Comparison of ENCODE assay signal across 8 cellular contexts in the genomic region with DNA sequence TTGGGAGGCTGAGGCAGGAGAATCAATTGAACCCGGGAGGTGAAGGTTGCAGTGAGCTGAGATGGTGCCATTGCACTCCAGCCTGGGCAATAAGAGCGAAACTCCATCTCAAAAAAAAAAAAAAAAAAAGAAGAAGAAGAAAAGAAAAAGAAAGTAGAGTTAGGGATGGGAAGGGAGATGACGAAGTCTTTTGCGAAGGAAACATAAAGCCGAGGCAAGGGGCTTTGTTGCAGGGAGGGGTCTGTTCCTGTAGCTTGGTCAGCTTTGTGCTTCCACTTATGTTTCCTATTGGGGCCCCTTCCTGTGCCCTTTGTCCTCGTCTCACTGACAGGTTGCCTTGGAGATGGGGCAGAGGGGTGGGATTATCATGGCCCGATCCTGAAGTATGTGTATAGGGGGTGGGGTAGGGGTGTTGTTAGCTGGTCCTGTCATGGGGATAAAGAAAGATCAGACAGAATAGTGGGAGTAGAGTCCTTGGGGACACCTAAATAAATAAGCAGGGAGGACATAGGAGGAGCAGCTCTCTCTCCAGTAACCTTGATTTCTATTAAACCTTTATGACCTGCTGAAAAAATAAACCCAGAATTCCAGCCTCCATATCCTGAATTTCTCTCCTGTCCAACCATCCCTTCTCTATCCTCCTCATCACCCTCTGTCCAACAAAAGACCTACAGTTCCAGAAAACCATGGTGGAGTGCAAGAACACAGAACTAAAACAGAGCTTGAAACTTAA. TPM values are rescaled to one million over a fixed set of nuclear protein-coding genes. Genes with fewer than 3 reads are reported as not detected.
A peak's percentile ranks its signal among the peaks of the same experiment; 100 is the strongest.
DNase-seq lines count a peak whose midpoint lies in the region; ATAC-seq, FAIRE-seq and TF ChIP-seq lines count a peak whose summit lies in the region.

No MANE protein-coding gene starts in this region.

- H3K9me3 Mint-ChIP-seq in activated CD4-positive, alpha-beta T cell treated with anti-CD3 and anti-CD28 coated beads for 36 hours (ENCODE audit: low read depth), result no peaks in the 10 kb centered on the region
- no peaks in the 10 kb centered on the region for H3K9me3 Mint-ChIP-seq in nephron

- TF ChIP-seq POLR2A in H54 (IDR thresholded peaks at IDR 0.05; ENCODE audit: low read depth, low read length), result no peak

- ATAC-seq in activated CD4-positive, alpha-beta T cell treated with anti-CD3 and anti-CD28 coated beads for 36 hours, result no peak
- ATAC-seq in GM19328 (IDR thresholded peaks at IDR 0.05; ENCODE audit: unreplicated experiment), result no peak

- peaks cover 63% of the 10 kb centered on the region for H3K4me1 Mint-ChIP-seq in activated CD4-positive, alpha-beta T cell treated with anti-CD3 and anti-CD28 coated beads for 36 hours
- peaks cover 60% of the 10 kb centered on the region for H3K4me1 Mint-ChIP-seq in nephron

- H3K36me3 ChIP-seq in NT2/D1 (ENCODE audit: insufficient read depth, insufficient read length, low read length), result peaks cover 35% of the 10 kb centered on the region

- POLR2A ChIA-PET in activated CD4-positive, alpha-beta T cell treated with anti-CD3 and anti-CD28 coated beads for 36 hours (lab: Charles Lee), result interaction anchor here (0.6 to 2.1 kb wide), 11 partner anchors 16 to 1794 kb away, joined by 3 to 6 read pairs (median 3); partner anchors contain the start of genes ABHD16A, DDX39B, DXO and NEU1

- no peak for FAIRE-seq in H54 (lab: Jason Lieb, UNC)

- peaks cover 2% of the 10 kb centered on the region for H3K4me1 ChIP-seq in NT2/D1 (ENCODE audit: insufficient read depth, insufficient read length)

- peak overlapping the region; percentile 96 for H3K4me3 Mint-ChIP-seq in activated CD4-positive, alpha-beta T cell treated with anti-CD3 and anti-CD28 coated beads for 36 hours
- H3K4me3 Mint-ChIP-seq in nephron, result peak overlapping the region; percentile 94 to 97 (median 95)

- intact Hi-C loops in activated CD4-positive, alpha-beta T cell treated with anti-CD3 and anti-CD28 coated beads for 36 hours (cut with DNase I, micrococcal nuclease), result loop anchor here (1.0 to 10.0 kb wide), 17 partner anchors 8 to 1467 kb away; partner anchors contain the start of genes LY6G5C (in 2 of the 2), PRRC2A (in 2 of the 2), ABHD16A (in 1 of the 2) and AGPAT1 (in 1 of the 2)

- H3K36me3 Mint-ChIP-seq in activated CD4-positive, alpha-beta T cell treated with anti-CD3 and anti-CD28 coated beads for 36 hours (ENCODE audit: low read depth), result peaks cover 56% of the 10 kb centered on the region
- peaks cover 28% of the 10 kb centered on the region for H3K36me3 Mint-ChIP-seq in nephron (ENCODE audit: low read depth)

- H3K9me3 ChIP-seq in NT2/D1 (ENCODE audit: insufficient read depth, low read length), result no peaks in the 10 kb centered on the region

- CTCF ChIA-PET in activated CD4-positive, alpha-beta T cell treated with anti-CD3 and anti-CD28 coated beads for 36 hours (lab: Charles Lee), result interaction anchor here (0.6 to 3.3 kb wide), 14 partner anchors 8 to 1468 kb away, joined by 3 to 15 read pairs (median 4); partner anchors contain the start of genes ABHD16A, BAG6, DDAH2 and HSPA1B

- H3K9ac ChIP-seq in NT2/D1 (ENCODE audit: insufficient read length, low read depth), result peak overlapping the region; percentile 61

- H3K27me3 Mint-ChIP-seq in activated CD4-positive, alpha-beta T cell treated with anti-CD3 and anti-CD28 coated beads for 36 hours, result no peaks in the 10 kb centered on the region
- no peaks in the 10 kb centered on the region for H3K27me3 Mint-ChIP-seq in nephron (ENCODE audit: low read depth)

- H3K4me3 ChIP-seq in NT2/D1 (ENCODE audit: insufficient read length, low read depth) (no peak overlapping the region), choroid plexus epithelial cell (ENCODE audit: low read depth, low read length) (peak overlapping the region; percentile 18)

- DNase-seq in activated CD4-positive, alpha-beta T cell treated with anti-CD3 and anti-CD28 coated beads for 36 hours, result peak; percentile 32
- no peak for DNase-seq in activated CD4-positive, alpha-beta T cell treated with anti-CD3 and anti-CD28 coated beads, Interleukin-2, amount 50 U/mL, for 1 hour
- no peak for DNase-seq in NT2/D1 (ENCODE audit: low read depth, low spot score)
- peak; percentile 53 for DNase-seq in choroid plexus epithelial cell (ENCODE audit: low read depth)
- no peak for DNase-seq in H54 (ENCODE audit: insufficient read length, low spot score)
- no peak for DNase-seq in islet precursor cell

- TF ChIP-seq CTCF in choroid plexus epithelial cell (conservative IDR thresholded peaks at IDR 0.05; ENCODE audit: low read depth, low read length), result no peak
- TF ChIP-seq CTCF in nephron (IDR thresholded peaks at IDR 0.05; ENCODE audit: unreplicated experiment in 3 of 3), result no peak

- no peaks in the 10 kb centered on the region for H3K27me3 ChIP-seq in NT2/D1 (ENCODE audit: insufficient read depth, insufficient read length)

- H3K27ac Mint-ChIP-seq in activated CD4-positive, alpha-beta T cell treated with anti-CD3 and anti-CD28 coated beads for 36 hours, result peak overlapping the region; percentile 89
- peak overlapping the region; percentile 99 to 100 (median 100) for H3K27ac Mint-ChIP-seq in nephron

RNA-seq across cellular contexts. Expression of gene CLIC1, which starts 1.2 kb away (rescaled TPM):
- total RNA-seq in activated CD4-positive, alpha-beta T cell treated with anti-CD3 and anti-CD28 coated beads for 36 hours, result 100 to 1,000 TPM; 357 to 438 TPM

RNA-seq across cellular contexts. Expression of gene MSH5, which starts 2.3 kb away (rescaled TPM):
- total RNA-seq in activated CD4-positive, alpha-beta T cell treated with anti-CD3 and anti-CD28 coated beads for 36 hours, result 100 to 1,000 TPM in 1 of 2 experiments, 10 to 100 TPM in 1; 92.1 to 126 TPM

RNA-seq across cellular contexts. Expression of gene DDAH2, which starts 8.4 kb away (rescaled TPM):
- total RNA-seq in activated CD4-positive, alpha-beta T cell treated with anti-CD3 and anti-CD28 coated beads for 36 hours, result 1 to 10 TPM; 4.4 to 5.6 TPM

RNA-seq across cellular contexts. Expression of gene MPIG6B, which starts 14.3 kb away (rescaled TPM):
- not detected for total RNA-seq in activated CD4-positive, alpha-beta T cell treated with anti-CD3 and anti-CD28 coated beads for 36 hours

RNA-seq across cellular contexts. Expression of gene LY6G6C, which starts 15.9 kb away (rescaled TPM):
- total RNA-seq in activated CD4-positive, alpha-beta T cell treated with anti-CD3 and anti-CD28 coated beads for 36 hours, result not detected

Comparison
In these comparisons a context has a peak if more than half of its experiments do, and no peak if none do; other contexts are left out.
1. DNase-seq: peak in activated CD4-positive, alpha-beta T cell treated with anti-CD3 and anti-CD28 coated beads for 36 hours (single experiment) and choroid plexus epithelial cell (single experiment); none in activated CD4-positive, alpha-beta T cell treated with anti-CD3 and anti-CD28 coated beads, Interleukin-2, amount 50 U/mL, for 1 hour (single experiment), NT2/D1 (single experiment), H54 (single experiment) and islet precursor cell (single experiment).